In the genomic region with DNA sequence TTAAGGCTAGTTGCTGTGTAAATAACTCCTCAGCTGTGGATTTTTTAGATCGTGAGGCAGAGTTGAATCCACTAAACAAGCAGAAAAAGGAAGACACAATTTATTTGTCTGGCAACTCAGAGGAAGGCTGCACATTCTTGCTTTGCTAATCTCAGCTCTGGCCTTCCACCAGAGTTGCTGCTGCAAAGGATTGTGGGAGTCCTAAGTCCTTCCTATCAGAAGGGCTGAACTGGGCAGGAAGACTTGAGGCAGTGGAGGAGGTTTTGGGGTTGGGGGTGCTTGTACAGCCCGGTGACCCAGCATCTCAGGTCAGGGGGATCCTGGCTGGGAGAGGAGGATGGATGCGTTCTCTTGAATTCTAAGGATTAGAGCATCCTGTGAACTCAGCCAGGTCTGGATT, we compare ENCODE assay signal across 1 cellular context.
TF ChIP-seq lines count a peak whose summit lies in the region.

No MANE protein-coding gene starts in this region.

TF ChIP-seq in endothelial cell of umbilical vein, 7 proteins besides CTCF, POLR2A, EP300 and RAD21:
- TF ChIP-seq MYC (IDR thresholded peaks at IDR 0.05; ENCODE audit: low read depth, low read length) (no peak), POLR2AphosphoS5 (IDR thresholded peaks at IDR 0.05; ENCODE audit: insufficient read depth, low read depth, low read length) (no peak), JUN (IDR thresholded peaks at IDR 0.05; ENCODE audit: borderline replicate concordance, insufficient read depth, insufficient read length, low read depth) (no peak), FOS (IDR thresholded peaks at IDR 0.05; ENCODE audit: borderline replicate concordance, insufficient read depth, low read length) (no peak), EZH2 (IDR thresholded peaks at IDR 0.05; ENCODE audit: borderline replicate concordance, low read depth, low read length, severe bottlenecking) (no peak)
- TF ChIP-seq, protein P1, sequence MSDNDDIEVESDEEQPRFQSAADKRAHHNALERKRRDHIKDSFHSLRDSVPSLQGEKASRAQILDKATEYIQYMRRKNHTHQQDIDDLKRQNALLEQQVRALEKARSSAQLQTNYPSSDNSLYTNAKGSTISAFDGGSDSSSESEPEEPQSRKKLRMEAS (IDR thresholded peaks at IDR 0.05; ENCODE audit: insufficient read depth, insufficient read length), result no peak
TF ChIP-seq in endothelial cell of umbilical vein: peak in this region for 0.
